ENCODE assay signal across 16 cellular contexts in the genomic region with DNA sequence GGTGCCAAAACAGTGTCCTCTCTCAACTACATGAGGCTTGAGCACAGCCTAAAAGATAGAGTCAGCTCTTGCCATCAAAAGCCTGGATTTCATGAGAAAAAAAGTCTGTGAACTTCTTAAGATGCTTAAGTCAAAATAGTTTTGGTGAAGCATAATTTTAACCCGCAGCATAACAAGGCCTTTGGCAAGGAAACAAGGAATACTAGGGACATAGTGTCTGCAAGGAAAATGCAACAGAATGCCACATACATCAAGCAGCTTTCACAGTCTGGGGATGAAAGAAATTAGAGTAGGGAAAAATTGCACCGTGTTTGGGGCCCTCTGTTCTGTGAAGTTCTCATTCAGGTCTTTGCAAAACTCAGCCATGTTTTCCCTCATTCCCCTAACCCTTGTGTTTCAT.
"Had no signal": no experiment of that assay in that cellular context is flagged by ENCODE, and none has a peak within 500 bp of the region (broad histone marks: within the 10 kb centered on the region; RNA-seq: fewer than 3 reads in every experiment).

No MANE protein-coding gene starts in this region.

- H3K4me3 ChIP-seq: coronary artery, gastroesophageal sphincter, heart right ventricle, lung, pancreas, tibial artery had no signal

- ATAC-seq: gastroesophageal sphincter; heart right ventricle; left colon; naive thymus-derived CD4-positive, alpha-beta T cell; pancreas; stimulated activated naive B cell treated with anti-CD40 and anti-IgM and Interleukin-4, amounts not matched to agents 10 μg/mL and 1 μg/mL and 100 μg/mL, for 72 hours had no signal

- DNase-seq: activated CD4-positive, alpha-beta T cell treated with anti-CD3 and anti-CD28 coated beads, Interleukin-2, amount 10 ng/mL, durations not matched to agents 24 days and 14 days; activated CD4-positive, CD25-positive, alpha-beta regulatory T cell; activated CD8-positive, alpha-beta memory T cell treated with anti-CD3 and anti-CD28 coated beads, Interleukin-2, amount 50 U/mL, for 48 hours; activated naive CD8-positive, alpha-beta T cell treated with anti-CD3 and anti-CD28 coated beads for 36 hours; brain microvascular endothelial cell; effector memory CD4-positive, alpha-beta T cell; heart right ventricle; left colon; naive thymus-derived CD4-positive, alpha-beta T cell; pancreas; stimulated activated CD4-positive, alpha-beta T cell treated with anti-CD3 and anti-CD28 coated beads, Interleukin-1b, Interleukin-23, amount 100 ng/mL, for 48 hours; stimulated activated naive B cell treated with anti-CD40 and anti-IgM and Interleukin-4, amounts not matched to agents 10 μg/mL and 1 μg/mL and 100 μg/mL, for 72 hours; tibial artery had no signal

- H3K36me3 ChIP-seq: brain microvascular endothelial cell, gastroesophageal sphincter, heart right ventricle, pancreas, tibial artery had no signal

- H3K9me3 ChIP-seq: gastroesophageal sphincter, heart right ventricle, pancreas, tibial artery had no signal

- H3K27me3 ChIP-seq: brain microvascular endothelial cell, gastroesophageal sphincter, pancreas, tibial artery had no signal

- H3K4me1 ChIP-seq: gastroesophageal sphincter, heart right ventricle, pancreas, tibial artery had no signal

- H3K27ac ChIP-seq: brain microvascular endothelial cell, coronary artery, gastroesophageal sphincter, heart right ventricle, pancreas, tibial artery had no signal
